In the genomic region with DNA sequence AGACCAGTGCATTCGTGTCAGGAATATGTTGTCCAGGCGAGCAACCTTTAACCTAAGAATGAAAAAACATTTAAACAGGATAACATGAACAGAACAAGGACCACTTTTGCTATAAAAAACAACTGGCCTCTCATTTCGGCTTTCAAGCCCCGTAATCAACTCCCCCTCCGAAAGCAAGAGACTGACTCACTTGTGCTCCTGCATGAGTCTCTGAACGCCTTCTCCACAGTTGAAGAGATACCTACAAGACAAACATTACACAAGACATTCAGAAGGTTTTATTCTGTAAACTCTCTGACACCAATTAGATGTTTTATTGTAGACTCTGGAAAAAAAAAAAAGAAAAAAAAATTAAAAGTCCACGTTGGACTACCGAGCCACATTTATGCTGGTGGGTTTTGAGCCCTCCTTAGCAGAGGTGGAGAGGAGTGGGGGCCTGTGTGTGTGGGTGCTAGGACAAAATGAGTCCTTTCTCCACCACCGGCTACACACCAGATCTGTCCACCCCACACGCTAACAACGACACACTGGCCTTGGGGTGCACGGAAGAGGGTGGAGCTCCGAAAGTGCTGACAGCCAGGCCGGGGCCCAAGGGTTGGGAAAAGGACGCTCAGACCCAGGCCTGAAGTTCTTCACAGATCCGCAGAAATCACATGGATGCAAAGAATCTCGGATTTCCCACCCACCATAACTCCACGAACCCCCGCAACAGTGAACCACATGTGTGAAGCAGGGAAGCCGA, we compare ENCODE assay signal across 8 cellular contexts. TPM values are rescaled to one million over a fixed set of nuclear protein-coding genes. Genes with fewer than 3 reads are reported as not detected.
DNase-seq lines count a peak whose midpoint lies in the region; ATAC-seq and TF ChIP-seq lines count a peak whose summit lies in the region.

No MANE protein-coding gene starts in this region.

- TF ChIP-seq CTCF in astrocyte of the spinal cord (IDR thresholded peaks at IDR 0.05; ENCODE audit: low read depth, low read length): no peak
- no peak for TF ChIP-seq CTCF in thoracic aorta (IDR thresholded peaks at IDR 0.05)

- H3K36me3 ChIP-seq in BLaER1 (peaks cover 45% of the 10 kb centered on the region), HUES64 (ENCODE audit: insufficient read depth, low read length) (peaks cover 45% of the 10 kb centered on the region), thoracic aorta (peaks cover 24% of the 10 kb centered on the region)

- intact Hi-C loops in left colon (cut with DNase I, micrococcal nuclease): no loop called here

- no peaks in the 10 kb centered on the region for H3K27me3 ChIP-seq in BLaER1
- no peaks in the 10 kb centered on the region for H3K27me3 ChIP-seq in HUES64 (ENCODE audit: insufficient read depth, low read length)
- no peaks in the 10 kb centered on the region for H3K27me3 ChIP-seq in thoracic aorta (replicated peaks; ENCODE audit: insufficient read depth)

- no peak for DNase-seq in astrocyte of the spinal cord (ENCODE audit: low read depth, low spot score)
- DNase-seq in left colon: no peak
- DNase-seq in thoracic aorta (ENCODE audit: low spot score): no peak
- DNase-seq in NCI-H526 treated with DMSO at 0.1 percent for 48 hours (lab: John Stamatoyannopoulos, UW): no peak
- DNase-seq in NCI-H1092 treated with DMSO at 0.1 percent for 48 hours (lab: John Stamatoyannopoulos, UW): no peak

- in situ Hi-C loops in astrocyte of the spinal cord (cut with HindIII; ENCODE audit: low sequenced_read_pairs): no loop called here

- no peaks in the 10 kb centered on the region for H3K9me3 ChIP-seq in BLaER1
- H3K9me3 ChIP-seq in HUES64 (ENCODE audit: insufficient read depth, low read depth, low read length): no peaks in the 10 kb centered on the region
- no peaks in the 10 kb centered on the region for H3K9me3 ChIP-seq in thoracic aorta

- ATAC-seq in GM21390 (IDR thresholded peaks at IDR 0.05; ENCODE audit: unreplicated experiment) (peak; percentile 11), left colon (peak; percentile 33), thoracic aorta (ENCODE audit: insufficient number of reproducible peaks, low FRiP score, low read depth) (no peak)

- peaks cover 32% of the 10 kb centered on the region for H4K20me1 ChIP-seq in BLaER1

- 27% methylated on average over 19 of the region's 20 CpGs for WGBS in HUES64

- H3K9ac ChIP-seq in BLaER1 (peak overlapping the region; percentile 87), HUES64 (ENCODE audit: low read depth, low read length) (peak overlapping the region; percentile 85)

- H3K4me2 ChIP-seq in BLaER1: peak overlapping the region; percentile 92

- peak overlapping the region; percentile 85 for H3K27ac ChIP-seq in BLaER1
- H3K27ac ChIP-seq in HUES64 (ENCODE audit: low read depth, low read length): peak overlapping the region; percentile 91
- peak overlapping the region; percentile 59 to 75 for H3K27ac ChIP-seq in thoracic aorta

- H3K4me3 ChIP-seq in BLaER1: peak overlapping the region; percentile 94
- H3K4me3 ChIP-seq in HUES64 (ENCODE audit: low read length): peak overlapping the region; percentile 98
- peak overlapping the region; percentile 77 for H3K4me3 ChIP-seq in astrocyte of the spinal cord (ENCODE audit: low read depth, low read length)
- H3K4me3 ChIP-seq in thoracic aorta: peak overlapping the region; percentile 89

- H3K4me1 ChIP-seq in BLaER1 (peaks cover 41% of the 10 kb centered on the region), HUES64 (ENCODE audit: insufficient read depth, low read length) (0 out of 2 replicates have a peak, but pooled peaks cover 4% of the 10 kb centered on the region), thoracic aorta (ENCODE audit: control insufficient read depth in 1 of 2, low read depth in 2 of 2) (peaks cover 0 to 17% of the 10 kb centered on the region in 2 donors)

RNA-seq across cellular contexts. Expression of a gene that starts 0.8 kb away (rescaled TPM):
- polyA plus RNA-seq in HUES64 (2013, experiment 1 of 2): 66.6 TPM
- polyA plus RNA-seq in HUES64 (2013, experiment 2 of 2): 58.8 TPM
- total RNA-seq in left colon (10 to 100 TPM; 39.9 to 48.4 TPM), thoracic aorta (10 to 100 TPM; 50.2 to 81.3 TPM)
